In the genomic region with DNA sequence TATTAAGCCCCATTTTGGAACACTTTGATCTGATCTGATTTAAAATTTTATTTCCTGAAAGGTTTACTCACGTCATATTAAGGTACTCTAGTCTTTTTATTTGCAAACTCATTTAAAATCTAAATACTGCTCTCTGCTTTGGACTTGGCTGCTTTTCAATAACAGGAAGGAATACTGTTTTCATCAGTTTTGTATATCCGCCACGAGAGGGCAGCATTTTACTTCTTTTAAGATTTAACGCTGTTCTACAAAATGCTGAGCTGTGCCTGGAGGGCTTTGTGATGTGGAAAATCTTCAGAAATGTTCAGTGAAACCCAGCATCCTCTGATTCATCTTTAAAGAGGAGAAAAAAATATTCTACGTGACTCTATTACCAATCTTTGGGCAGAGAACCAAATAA, we compare ENCODE assay signal across 9 cellular contexts. TPM values are rescaled to one million over a fixed set of nuclear protein-coding genes. Genes with fewer than 3 reads are reported as not detected.
DNase-seq lines count a peak whose midpoint lies in the region; ATAC-seq, FAIRE-seq and TF ChIP-seq lines count a peak whose summit lies in the region.
"Had no signal": no experiment of that assay in that cellular context is flagged by ENCODE, and none has a peak within 500 bp of the region (broad histone marks: within the 10 kb centered on the region; RNA-seq: fewer than 3 reads in every experiment).

No MANE protein-coding gene starts in this region.

- CTCF ChIA-PET in K562 (lab: Yijun Ruan, JAX; ENCODE audit: low intra/inter-chr PET ratio) = interaction anchor here (1.0 kb wide), 1 partner anchor 1135 kb away, joined by 3 read pairs; the partner anchor contains the start of gene SCN1A

- no peak for TF ChIP-seq EP300 in K562 (IDR thresholded peaks at IDR 0.05; ENCODE audit: low read length)

- no peaks in the 10 kb centered on the region for H4K20me1 ChIP-seq in K562 (replicated peaks; ENCODE audit: control insufficient read depth, insufficient read depth, low read length)

- H3K9me3 ChIP-seq in K562 (replicated peaks; ENCODE audit: control insufficient read depth, insufficient read depth, low read depth, low read length) = no peaks in the 10 kb centered on the region

- H3K9me1 ChIP-seq in K562 (ENCODE audit: control insufficient read depth, insufficient read depth, low read length) = no peaks in the 10 kb centered on the region

- H2AFZ ChIP-seq in K562 (ENCODE audit: low read depth, low read length) = no peak overlapping the region

- no peak for TF ChIP-seq POLR2A in K562 (conservative IDR thresholded peaks at IDR 0.05)

- H3K27me3 ChIP-seq in K562 (ENCODE audit: control insufficient read depth in 2 of 2, insufficient read depth in 2 of 2, low read length in 2 of 2) = no peaks in the 10 kb centered on the region
- no peaks in the 10 kb centered on the region for H3K27me3 ChIP-seq in kidney epithelial cell (ENCODE audit: control insufficient read depth, insufficient read depth, low read length)

- POLR2A ChIA-PET in K562 (lab: Yijun Ruan, JAX) = interaction anchor here (0.6 kb wide), 1 partner anchor 1552 kb away, joined by 3 read pairs; no protein-coding TSS in a partner anchor

- intact Hi-C loops in K562 (cut with micrococcal nuclease) = loop anchor here (2.0 to 10.0 kb wide), 7 partner anchors 212 to 1524 kb away; partner anchors contain the start of gene SCN3A

- peak; percentile 27 to 38; a peak in 3 of 4 replicates for TF ChIP-seq RAD21 in K562 (CRISPR knock-in tag; conservative IDR thresholded peaks at IDR 0.05 in 1 of 2, IDR thresholded peaks at IDR 0.05 in 1 of 2)

- TF ChIP-seq CTCF in LNCAP (IDR thresholded peaks at IDR 0.05) (peak; percentile 41), K562 (IDR thresholded peaks at IDR 0.05 in 2 of 3, conservative IDR thresholded peaks at IDR 0.05 in 1 of 3; ENCODE audit: insufficient read depth in 2 of 3, low read depth in 1 of 3, low read length in 3 of 3) (peak; percentile 20 to 63 (median 45); a peak in 4 of 6 replicates), kidney epithelial cell (IDR thresholded peaks at IDR 0.05; ENCODE audit: insufficient read depth, low read length, poor library complexity, severe bottlenecking) (peak; percentile 25)

- in situ Hi-C loops in K562 (cut with MboI) = no loop called here

- H3K4me1 ChIP-seq in K562 (replicated peaks in 1 of 2; ENCODE audit: control insufficient read depth in 2 of 2, insufficient read depth in 2 of 2, low read length in 2 of 2) = no peaks in the 10 kb centered on the region

- no peak overlapping the region for H3K9ac ChIP-seq in K562 (ENCODE audit: insufficient read depth in 1 of 2, low read depth in 2 of 2, low read length in 2 of 2)

- no peak overlapping the region for H3K27ac ChIP-seq in K562 (ENCODE audit: extremely low read depth, low read depth, low read length)

- BruUV-seq in K562 (replicated peaks; lab: Mats Ljungman, UMichigan) = no TSS peak

- H3K79me2 ChIP-seq in K562 (ENCODE audit: control insufficient read depth, insufficient read depth, low read length) = no peaks in the 10 kb centered on the region

- FAIRE-seq in K562 (lab: Jason Lieb, UNC) = peak; percentile 86

- 1% methylated on average over 5 of the region's 5 CpGs for WGBS in K562 (ENCODE audit: insufficient coverage, low coverage, missing lambda C conversion rate)

- DNase-seq in activated CD4-positive, alpha-beta T cell treated with anti-CD3 and anti-CD28 coated beads for 48 hours = peak; percentile 51
- DNase-seq in activated CD4-positive, alpha-beta T cell treated with anti-CD3 and anti-CD28 coated beads for 1 hour = no peak
- DNase-seq in GOT3 (lab: John Stamatoyannopoulos, UW) (peak; percentile 12), RKO (ENCODE audit: low spot score) (peak; percentile 80), K562 (ENCODE audit: extremely low read depth in 1 of 4, low spot score in 3 of 4) (peak in 2 of 4 experiments; percentile 16 to 82), kidney epithelial cell (ENCODE audit: low read depth) (no peak)
- DNase-seq in stimulated activated CD8-positive, alpha-beta memory T cell treated with anti-CD3 and anti-CD28 coated beads, Interleukin-12 subunit alpha, Interleukin-12 subunit beta, amount 100 ng/mL, for 1 hour (ENCODE audit: low read depth) = peak; percentile 25

- no peak overlapping the region for H3K4me3 ChIP-seq in K562
- H3K4me3 ChIP-seq in kidney epithelial cell (ENCODE audit: low read depth, low read length) = no peak overlapping the region

- no peak overlapping the region for H3K4me2 ChIP-seq in K562 (ENCODE audit: insufficient read depth, low read length)

- peak; percentile 87 for ATAC-seq in K562

- no peaks in the 10 kb centered on the region for H3K36me3 ChIP-seq in K562 (ENCODE audit: control insufficient read depth, insufficient read depth, low read length)
- H3K36me3 ChIP-seq in kidney epithelial cell (ENCODE audit: control insufficient read depth, insufficient read depth, low read length) = no peaks in the 10 kb centered on the region

TF ChIP-seq in K562, 482 proteins besides CTCF, POLR2A, EP300 and RAD21:
- TF ChIP-seq ELF2 (CRISPR knock-in tag; IDR thresholded peaks at IDR 0.05) (no peak), MAFK (IDR thresholded peaks at IDR 0.05; ENCODE audit: low read length) (peak; percentile 19; the same call in 1 of the 2 replicates), HMGN3 (IDR thresholded peaks at IDR 0.05; ENCODE audit: borderline replicate concordance, extremely low read depth, insufficient read length, low read depth, low read length) (no peak), CCAR2 (IDR thresholded peaks at IDR 0.05; ENCODE audit: low read depth, low read length) (no peak), PYGO2 (tag; IDR thresholded peaks at IDR 0.05) (no peak), TBP (optimal IDR thresholded peaks at IDR 0.05; ENCODE audit: low read depth, low read length) (no peak), EHMT2 (IDR thresholded peaks at IDR 0.05) (no peak), CREBBP (IDR thresholded peaks at IDR 0.05; ENCODE audit: low read depth, low read length) (no peak), CHD2 (IDR thresholded peaks at IDR 0.05; ENCODE audit: low read depth, low read length) (no peak), RFX1 (IDR thresholded peaks at IDR 0.05) (no peak), SMC3 (conservative IDR thresholded peaks at IDR 0.05; ENCODE audit: insufficient read depth, low read depth, low read length) (0 out of 2 replicates have a peak, but pooled peaks have one; percentile 33), GTF2F1 (IDR thresholded peaks at IDR 0.05; ENCODE audit: low read depth, low read length) (no peak)
- TF ChIP-seq, protein P1, sequence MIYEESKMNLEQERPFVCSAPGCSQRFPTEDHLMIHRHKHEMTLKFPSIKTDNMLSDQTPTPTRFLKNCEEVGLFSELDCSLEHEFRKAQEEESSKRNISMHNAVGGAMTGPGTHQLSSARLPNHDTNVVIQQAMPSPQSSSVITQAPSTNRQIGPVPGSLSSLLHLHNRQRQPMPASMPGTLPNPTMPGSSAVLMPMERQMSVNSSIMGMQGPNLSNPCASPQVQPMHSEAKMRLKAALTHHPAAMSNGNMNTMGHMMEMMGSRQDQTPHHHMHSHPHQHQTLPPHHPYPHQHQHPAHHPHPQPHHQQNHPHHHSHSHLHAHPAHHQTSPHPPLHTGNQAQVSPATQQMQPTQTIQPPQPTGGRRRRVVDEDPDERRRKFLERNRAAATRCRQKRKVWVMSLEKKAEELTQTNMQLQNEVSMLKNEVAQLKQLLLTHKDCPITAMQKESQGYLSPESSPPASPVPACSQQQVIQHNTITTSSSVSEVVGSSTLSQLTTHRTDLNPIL (CRISPR knock-in tag; IDR thresholded peaks at IDR 0.05) = no peak
- TF ChIP-seq, protein P2, sequence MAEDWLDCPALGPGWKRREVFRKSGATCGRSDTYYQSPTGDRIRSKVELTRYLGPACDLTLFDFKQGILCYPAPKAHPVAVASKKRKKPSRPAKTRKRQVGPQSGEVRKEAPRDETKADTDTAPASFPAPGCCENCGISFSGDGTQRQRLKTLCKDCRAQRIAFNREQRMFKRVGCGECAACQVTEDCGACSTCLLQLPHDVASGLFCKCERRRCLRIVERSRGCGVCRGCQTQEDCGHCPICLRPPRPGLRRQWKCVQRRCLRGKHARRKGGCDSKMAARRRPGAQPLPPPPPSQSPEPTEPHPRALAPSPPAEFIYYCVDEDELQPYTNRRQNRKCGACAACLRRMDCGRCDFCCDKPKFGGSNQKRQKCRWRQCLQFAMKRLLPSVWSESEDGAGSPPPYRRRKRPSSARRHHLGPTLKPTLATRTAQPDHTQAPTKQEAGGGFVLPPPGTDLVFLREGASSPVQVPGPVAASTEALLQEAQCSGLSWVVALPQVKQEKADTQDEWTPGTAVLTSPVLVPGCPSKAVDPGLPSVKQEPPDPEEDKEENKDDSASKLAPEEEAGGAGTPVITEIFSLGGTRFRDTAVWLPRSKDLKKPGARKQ (CRISPR knock-in tag; IDR thresholded peaks at IDR 0.05) = no peak

RNA-seq across cellular contexts. Expression of gene SLC38A11, which starts 37.5 kb away (rescaled TPM):
- not detected in 2 replicates for total RNA-seq in K562 (2011; cell fraction: chromatin; rRNA removed; ENCODE audit: low replicate concordance)
- not detected in 2 replicates for total RNA-seq in K562 (2011; cell fraction: nucleolus; rRNA removed)
- total RNA-seq in K562 (2011; cell fraction: nucleoplasm; rRNA removed) = not detected in 2 replicates
- not detected in 2 replicates for total RNA-seq in K562 (2014; rRNA removed)
- total RNA-seq in K562 (2014; rRNA removed; fragmentation: Illumina TruSeq; extraction: Trizol) = not detected in 2 replicates
- total RNA-seq in K562 (2015; rRNA removed; fragmentation: Illumina TruSeq; extraction: Trizol) = not detected in 2 replicates
- total RNA-seq in K562 (2021) = not detected in 2 replicates
- not detected in 2 replicates for polyA plus RNA-seq in K562 (2011; rRNA removed)
- not detected in 2 replicates for polyA plus RNA-seq in K562 (2011; cell fraction: cytosol; rRNA removed)
- not detected in 2 replicates for polyA plus RNA-seq in K562 (2011; cell fraction: nucleus; rRNA removed)
- not detected in 2 replicates for polyA plus RNA-seq in K562 (2012)
- not detected in 2 replicates for polyA plus RNA-seq in K562 (2014; fragmentation: Illumina TruSeq; extraction: Trizol)
- polyA plus RNA-seq in K562 (2014; fragmentation: Nextera tagmentation; extraction: Ambion mirVana) = not detected
- polyA plus RNA-seq in K562 (2014; rRNA removed) = not detected in 2 replicates
- polyA minus RNA-seq in K562 (2011; rRNA and poly(A)+ RNA removed) = not detected in 2 replicates
- not detected in 2 replicates for polyA minus RNA-seq in K562 (2011; cell fraction: cytosol; rRNA and poly(A)+ RNA removed)
- polyA minus RNA-seq in K562 (2011; cell fraction: nucleus; rRNA and poly(A)+ RNA removed) = not detected in 2 replicates
- 0.46 TPM in 1 of 2 replicates, not detected in the other for total RNA-seq in kidney epithelial cell
- total RNA-seq: natural killer cell treated with Interleukin-12 subunit alpha and Interleukin-12 subunit beta and Interleukin-15 and Interleukin-18, amount 100 ng/mL, for 72 hours had no signal

Comparison
In these comparisons a context has a peak if more than half of its experiments do, and no peak if none do; other contexts are left out.
1. DNase-seq: peak in activated CD4-positive, alpha-beta T cell treated with anti-CD3 and anti-CD28 coated beads for 48 hours (single experiment), GOT3 (single experiment), RKO (single experiment) and stimulated activated CD8-positive, alpha-beta memory T cell treated with anti-CD3 and anti-CD28 coated beads, Interleukin-12 subunit alpha, Interleukin-12 subunit beta, amount 100 ng/mL, for 1 hour (single experiment); none in activated CD4-positive, alpha-beta T cell treated with anti-CD3 and anti-CD28 coated beads for 1 hour (single experiment) and kidney epithelial cell (single experiment).
2. Peak in every context shown above with its lines, with median percentiles within 50 percentile points of each other: CTCF ChIP-seq.